ENCODE assay signal across 5 cellular contexts in the genomic region with DNA sequence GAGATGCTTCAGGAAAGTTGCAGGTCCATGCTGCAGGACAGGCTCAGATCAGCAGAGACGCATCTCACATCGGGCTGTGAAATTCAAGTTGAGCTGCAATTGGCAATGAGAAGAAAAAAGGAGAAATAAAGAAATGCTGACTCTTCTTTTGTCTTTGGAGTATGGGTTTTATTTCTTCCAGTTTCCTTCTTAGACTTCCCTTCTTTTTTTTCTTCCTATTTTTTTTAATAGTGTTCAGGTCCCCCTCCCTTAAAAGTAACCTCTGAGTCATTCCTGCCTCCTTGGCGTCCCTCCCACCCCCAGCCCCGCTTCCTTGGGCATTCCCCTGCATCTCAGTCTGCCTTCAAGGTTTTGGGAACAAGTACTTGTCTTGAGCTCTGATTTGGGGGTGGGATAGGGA. TPM values are rescaled to one million over a fixed set of nuclear protein-coding genes. Genes with fewer than 3 reads are reported as not detected.
"Had no signal": no experiment of that assay in that cellular context is flagged by ENCODE, and none has a peak within 500 bp of the region (broad histone marks: within the 10 kb centered on the region; RNA-seq: fewer than 3 reads in every experiment).

No MANE protein-coding gene starts in this region.

RNA-seq across cellular contexts. Expression of a gene that starts 9.3 kb away (rescaled TPM):
- total RNA-seq: cardiac muscle cell, dermis blood vessel endothelial cell, epithelial cell of proximal tubule, osteoblast, pulmonary artery endothelial cell had no signal
- polyA plus RNA-seq: cardiac muscle cell had no signal

RNA-seq across cellular contexts. Expression of a gene that starts 14.5 kb away (rescaled TPM):
- total RNA-seq: cardiac muscle cell, dermis blood vessel endothelial cell, epithelial cell of proximal tubule, osteoblast, pulmonary artery endothelial cell had no signal
- polyA plus RNA-seq: cardiac muscle cell had no signal

RNA-seq across cellular contexts. Expression of a gene that starts 29.0 kb away (rescaled TPM):
- total RNA-seq: dermis blood vessel endothelial cell, epithelial cell of proximal tubule, osteoblast, pulmonary artery endothelial cell had no signal

RNA-seq across cellular contexts. Expression of a gene that starts 41.4 kb away (rescaled TPM):
- total RNA-seq: cardiac muscle cell, dermis blood vessel endothelial cell, epithelial cell of proximal tubule, pulmonary artery endothelial cell had no signal
- polyA plus RNA-seq: cardiac muscle cell had no signal

RNA-seq across cellular contexts. Expression of a gene that starts 48.8 kb away (rescaled TPM):
- total RNA-seq: dermis blood vessel endothelial cell, epithelial cell of proximal tubule, osteoblast, pulmonary artery endothelial cell had no signal
